ENCODE assay signal across 11 cellular contexts in genomic region chr20:43975096-43975768, GRCh38.
DNase-seq lines count a peak whose midpoint lies in the region; ATAC-seq and TF ChIP-seq lines count a peak whose summit lies in the region.
"Had no signal": no experiment of that assay in that cellular context is flagged by ENCODE, and none has a peak within 500 bp of the region (broad histone marks: within the 10 kb centered on the region; RNA-seq: fewer than 3 reads in every experiment).

No MANE protein-coding gene starts in this region.

- H3K79me2 ChIP-seq in ACC112 (ENCODE audit: control insufficient read depth, insufficient read depth, low read length, unreplicated experiment) (no peaks in the 10 kb centered on the region), fibroblast of lung (ENCODE audit: control insufficient read depth, insufficient read depth, low read length) (peaks cover 3% of the 10 kb centered on the region)

- peak; percentile 88 for DNase-seq in GM03348 (ENCODE audit: low spot score)
- peak; percentile 88 to 90 for DNase-seq in fibroblast of lung (ENCODE audit: low read depth in 2 of 2)
- DNase-seq in NCI-H1092 (lab: John Stamatoyannopoulos, UW), result no peak
- DNase-seq in NCI-H524 treated with DMSO at 0.1 percent for 48 hours (lab: John Stamatoyannopoulos, UW), result no peak
- DNase-seq in CD4-positive, alpha-beta T cell, result no peak
- DNase-seq in NCI-H187 treated with DMSO at 0.1 percent for 48 hours (lab: John Stamatoyannopoulos, UW), result no peak
- DNase-seq: NCI-H748 treated with DMSO at 0.1 percent for 48 hours had no signal

- H3K9me3 ChIP-seq in fibroblast of lung (ENCODE audit: control insufficient read depth, insufficient read depth, low read depth, low read length), result no peaks in the 10 kb centered on the region
- no peaks in the 10 kb centered on the region for H3K9me3 ChIP-seq in CD4-positive, alpha-beta T cell (ENCODE audit: control insufficient read depth, low read length)

- H3K4me3 Mint-ChIP-seq in CD4-positive, alpha-beta T cell, result no peak overlapping the region

- POLR2A ChIA-PET in CD4-positive, alpha-beta T cell (lab: Charles Lee), result interaction anchor here (1.0 kb wide), 1 partner anchor 12 kb away, joined by 3 read pairs; no protein-coding TSS in a partner anchor

- H3K36me3 Mint-ChIP-seq in CD4-positive, alpha-beta T cell (ENCODE audit: low read depth), result no peaks in the 10 kb centered on the region

- no peaks in the 10 kb centered on the region for H4K20me1 ChIP-seq in fibroblast of lung (ENCODE audit: control insufficient read depth, extremely low read depth, insufficient read depth, low read length)

- CTCF ChIA-PET in CD4-positive, alpha-beta T cell (lab: Charles Lee), result no interaction called here

- H3K9ac ChIP-seq in fibroblast of lung (ENCODE audit: insufficient read depth, low read length), result no peak overlapping the region

- ATAC-seq in SK-N-SH treated with all-trans-retinoic acid at 6 μM for 48 hours, result peak; percentile 47; the same call in 2 of the 3 replicates
- ATAC-seq in CD4-positive, alpha-beta T cell (ENCODE audit: poor library complexity), result no peak

- H3K27ac ChIP-seq in ACC112 (ENCODE audit: low read depth, low read length) (peak overlapping the region; percentile 64), fibroblast of lung (ENCODE audit: insufficient read depth, low read length) (peak overlapping the region; percentile 46)
- H3K27ac ChIP-seq in CD4-positive, alpha-beta T cell (ENCODE audit: low read depth, low read length), result no peak overlapping the region
- H3K27ac ChIP-seq: cardiac muscle cell, VCaP had no signal

- no peak for TF ChIP-seq CTCF in fibroblast of lung (conservative IDR thresholded peaks at IDR 0.05 in 1 of 2, IDR thresholded peaks at IDR 0.05 in 1 of 2; ENCODE audit: low read depth in 1 of 2, low read length in 2 of 2)
- no peak for TF ChIP-seq CTCF in CD4-positive, alpha-beta T cell (IDR thresholded peaks at IDR 0.05)

- no peak overlapping the region for H2AFZ ChIP-seq in ACC112 (ENCODE audit: low read length, unreplicated experiment)
- H2AFZ ChIP-seq in fibroblast of lung (ENCODE audit: low read length), result no peak overlapping the region

- H3K4me3 ChIP-seq in ACC112 (ENCODE audit: low read depth, low read length) (no peak overlapping the region), fibroblast of lung (replicated peaks in 1 of 4; ENCODE audit: control extremely low read depth in 1 of 4, insufficient read depth in 1 of 4, low read depth in 3 of 4, low read length in 4 of 4) (no peak overlapping the region)
- H3K4me3 ChIP-seq: cardiac muscle cell had no signal

- H3K36me3 ChIP-seq in ACC112 (ENCODE audit: insufficient read depth, low read length) (no peaks in the 10 kb centered on the region), fibroblast of lung (ENCODE audit: control insufficient read depth, insufficient read depth, low read length) (no peaks in the 10 kb centered on the region)
- H3K36me3 ChIP-seq: cardiac muscle cell had no signal

- peaks cover 4% of the 10 kb centered on the region for H3K4me1 Mint-ChIP-seq in CD4-positive, alpha-beta T cell (ENCODE audit: low read depth)

- peaks cover 9% of the 10 kb centered on the region; the same call in 1 of the 2 replicates for H3K27me3 ChIP-seq in ACC112 (ENCODE audit: insufficient read depth, low read length)
- no peaks in the 10 kb centered on the region for H3K27me3 ChIP-seq in fibroblast of lung (ENCODE audit: control insufficient read depth, insufficient read depth, low read length)
- no peaks in the 10 kb centered on the region for H3K27me3 ChIP-seq in CD4-positive, alpha-beta T cell (ENCODE audit: control insufficient read depth, insufficient read depth, low read length)
- H3K27me3 ChIP-seq: cardiac muscle cell had no signal

- no peaks in the 10 kb centered on the region for H3K27me3 Mint-ChIP-seq in CD4-positive, alpha-beta T cell

- no peak overlapping the region for H3K4me2 ChIP-seq in fibroblast of lung (ENCODE audit: extremely low read depth, insufficient read depth, low read length)

- peaks cover 2% of the 10 kb centered on the region for H3K9me3 Mint-ChIP-seq in CD4-positive, alpha-beta T cell

- H3K4me1 ChIP-seq in ACC112 (ENCODE audit: control insufficient read depth, insufficient read depth, low read length, unreplicated experiment), result peaks cover 13% of the 10 kb centered on the region
- H3K4me1 ChIP-seq in fibroblast of lung (ENCODE audit: control insufficient read depth, extremely low read depth, insufficient read depth, low read length), result peaks cover 5% of the 10 kb centered on the region

- intact Hi-C loops in CD4-positive, alpha-beta T cell (cut with DNase I, micrococcal nuclease), result loop anchor here in 1 of 2 experiments (5.0 kb wide), 1 partner anchor 42 kb away; no protein-coding TSS in a partner anchor

- no peak overlapping the region for H3K27ac Mint-ChIP-seq in CD4-positive, alpha-beta T cell

TF ChIP-seq in SK-N-SH treated with all-trans-retinoic acid at 6 μM for 48 hours, 23 proteins besides CTCF, POLR2A, EP300 and RAD21:
- TF ChIP-seq ZFP30 (CRISPR knock-in tag; IDR thresholded peaks at IDR 0.05) (no peak), CREB5 (CRISPR knock-in tag; IDR thresholded peaks at IDR 0.05; ENCODE audit: low read depth) (no peak), ZC3H10 (CRISPR knock-in tag; IDR thresholded peaks at IDR 0.05) (no peak), ESRRG (CRISPR knock-in tag; IDR thresholded peaks at IDR 0.05) (no peak), TSHZ2 (CRISPR knock-in tag; IDR thresholded peaks at IDR 0.05) (no peak), TOX (CRISPR knock-in tag; IDR thresholded peaks at IDR 0.05; ENCODE audit: borderline replicate concordance) (no peak), ISL1 (CRISPR knock-in tag; IDR thresholded peaks at IDR 0.05) (no peak), SNAI2 (CRISPR knock-in tag; IDR thresholded peaks at IDR 0.05) (no peak), CSRNP3 (CRISPR knock-in tag; IDR thresholded peaks at IDR 0.05) (no peak), TCF4 (CRISPR knock-in tag; IDR thresholded peaks at IDR 0.05; ENCODE audit: borderline replicate concordance) (no peak), OSR1 (CRISPR knock-in tag; IDR thresholded peaks at IDR 0.05) (no peak), CSDC2 (CRISPR knock-in tag; IDR thresholded peaks at IDR 0.05) (no peak), ARNTL (CRISPR knock-in tag; IDR thresholded peaks at IDR 0.05; ENCODE audit: borderline replicate concordance, low read depth) (no peak), ZNF565 (CRISPR knock-in tag; conservative IDR thresholded peaks at IDR 0.05; ENCODE audit: low read depth) (no peak), ZFP3 (CRISPR knock-in tag; IDR thresholded peaks at IDR 0.05) (no peak)

Comparison
In these comparisons a context has a peak if more than half of its experiments do, and no peak if none do; other contexts are left out.
1. DNase-seq: peak in GM03348 (single experiment) and fibroblast of lung (2 of 2); none in NCI-H1092 (single experiment), NCI-H524 treated with DMSO at 0.1 percent for 48 hours (single experiment), CD4-positive, alpha-beta T cell (0 of 10) and NCI-H187 treated with DMSO at 0.1 percent for 48 hours (single experiment).